8 cellular contexts compared by ENCODE assay signal in genomic region chr1:87084247-87084836, GRCh38.
DNase-seq lines count a peak whose midpoint lies in the region; ATAC-seq and TF ChIP-seq lines count a peak whose summit lies in the region.

No MANE protein-coding gene starts in this region.

- DNase-seq in AG20443 (ENCODE audit: low spot score) (peak; percentile 35), NCI-H2227 (lab: John Stamatoyannopoulos, UW; ENCODE audit: unreplicated experiment) (peak; percentile 53), cardiac fibroblast (ENCODE audit: low read depth in 2 of 2) (peak; percentile 67 to 69), medulla oblongata (ENCODE audit: extremely low spot score) (peak; percentile 29)
- no peak for DNase-seq in activated naive CD4-positive, alpha-beta T cell treated with anti-CD3 and anti-CD28 coated beads, Interleukin-2, amount 50 U/mL, for 72 hours (ENCODE audit: low spot score in 2 of 2)
- DNase-seq in activated CD4-positive, alpha-beta T cell treated with anti-CD3 and anti-CD28 coated beads, Interleukin-2, amount 50 U/mL, for 4 hours = no peak

- H3K27ac Mint-ChIP-seq in activated naive CD4-positive, alpha-beta T cell treated with anti-CD3 and anti-CD28 coated beads, Interleukin-2, amount 50 U/mL, for 72 hours = no peak overlapping the region

- ATAC-seq in GM21723 (IDR thresholded peaks at IDR 0.05; ENCODE audit: unreplicated experiment) (peak; percentile 69), HG02970 (IDR thresholded peaks at IDR 0.05; ENCODE audit: low FRiP score, unreplicated experiment) (no peak)
- ATAC-seq in activated naive CD4-positive, alpha-beta T cell treated with anti-CD3 and anti-CD28 coated beads, Interleukin-2, amount 50 U/mL, for 72 hours = no peak

- TF ChIP-seq CTCF in cardiac fibroblast (IDR thresholded peaks at IDR 0.05; ENCODE audit: low read depth, low read length) = peak; percentile 44

- no peak overlapping the region for H3K4me3 ChIP-seq in cardiac fibroblast (replicated peaks in 1 of 2; ENCODE audit: low read depth in 2 of 2, low read length in 2 of 2)

- H3K36me3 Mint-ChIP-seq in activated naive CD4-positive, alpha-beta T cell treated with anti-CD3 and anti-CD28 coated beads, Interleukin-2, amount 50 U/mL, for 72 hours = no peaks in the 10 kb centered on the region

- H3K9me3 Mint-ChIP-seq in activated naive CD4-positive, alpha-beta T cell treated with anti-CD3 and anti-CD28 coated beads, Interleukin-2, amount 50 U/mL, for 72 hours = no peaks in the 10 kb centered on the region

Comparison
In these comparisons a context has a peak if more than half of its experiments do, and no peak if none do; other contexts are left out.
1. DNase-seq: peak in AG20443 (single experiment), NCI-H2227 (single experiment), cardiac fibroblast (2 of 2) and medulla oblongata (single experiment); none in activated naive CD4-positive, alpha-beta T cell treated with anti-CD3 and anti-CD28 coated beads, Interleukin-2, amount 50 U/mL, for 72 hours (0 of 2) and activated CD4-positive, alpha-beta T cell treated with anti-CD3 and anti-CD28 coated beads, Interleukin-2, amount 50 U/mL, for 4 hours (0 of 2).